1 cellular context compared by ENCODE assay signal in the genomic region with DNA sequence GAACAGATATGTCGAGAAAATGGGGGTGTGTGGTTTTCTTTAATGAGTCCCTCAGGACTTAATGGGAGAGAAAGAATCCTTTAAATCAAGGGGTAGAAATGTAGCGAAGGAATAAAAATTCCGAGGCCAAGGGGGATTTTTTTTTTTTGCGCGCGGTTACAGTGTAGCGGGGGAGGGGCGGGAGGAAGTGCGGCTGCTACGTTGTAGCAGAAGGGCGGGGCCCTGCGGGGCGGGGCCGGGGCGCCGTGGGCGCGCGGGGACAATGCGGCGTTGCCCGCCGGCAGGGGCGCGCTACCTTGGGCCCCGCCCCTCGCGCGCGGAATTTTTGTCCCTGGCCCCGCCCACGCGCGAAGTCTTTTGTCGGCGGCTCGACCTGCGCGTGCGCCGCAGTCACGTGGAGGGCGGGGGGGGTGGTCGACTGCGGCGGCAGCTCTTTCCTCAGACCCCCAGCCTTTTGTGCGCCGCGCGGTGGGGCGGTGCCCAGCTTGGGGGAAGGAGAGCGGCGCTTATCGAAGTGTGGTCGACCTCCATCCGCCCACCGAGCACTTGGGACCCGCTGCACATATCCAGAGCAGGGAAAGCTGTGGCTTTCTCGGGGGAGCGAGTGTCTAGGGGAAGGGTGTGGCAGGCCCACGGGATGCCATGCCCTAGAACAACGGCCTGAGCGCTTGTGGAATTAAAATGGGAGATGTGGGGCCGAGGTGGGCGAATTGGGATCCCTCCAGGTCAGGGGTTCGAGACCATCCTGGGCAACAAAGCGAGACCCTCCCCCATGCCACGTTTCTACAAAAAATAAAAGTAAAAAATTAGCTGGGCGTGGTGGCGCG.
TF ChIP-seq lines count a peak whose summit lies in the region.

No MANE protein-coding gene starts in this region.

TF ChIP-seq in HepG2, 621 proteins besides CTCF, POLR2A, EP300 and RAD21 (continued from another document and continues in another):
- TF ChIP-seq, protein P1, sequence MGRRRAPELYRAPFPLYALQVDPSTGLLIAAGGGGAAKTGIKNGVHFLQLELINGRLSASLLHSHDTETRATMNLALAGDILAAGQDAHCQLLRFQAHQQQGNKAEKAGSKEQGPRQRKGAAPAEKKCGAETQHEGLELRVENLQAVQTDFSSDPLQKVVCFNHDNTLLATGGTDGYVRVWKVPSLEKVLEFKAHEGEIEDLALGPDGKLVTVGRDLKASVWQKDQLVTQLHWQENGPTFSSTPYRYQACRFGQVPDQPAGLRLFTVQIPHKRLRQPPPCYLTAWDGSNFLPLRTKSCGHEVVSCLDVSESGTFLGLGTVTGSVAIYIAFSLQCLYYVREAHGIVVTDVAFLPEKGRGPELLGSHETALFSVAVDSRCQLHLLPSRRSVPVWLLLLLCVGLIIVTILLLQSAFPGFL (CRISPR knock-in tag; IDR thresholded peaks at IDR 0.05) = no peak
- TF ChIP-seq CHD2 (IDR thresholded peaks at IDR 0.05; ENCODE audit: low read depth, low read length) = peak; percentile 80
- TF ChIP-seq, protein P2, sequence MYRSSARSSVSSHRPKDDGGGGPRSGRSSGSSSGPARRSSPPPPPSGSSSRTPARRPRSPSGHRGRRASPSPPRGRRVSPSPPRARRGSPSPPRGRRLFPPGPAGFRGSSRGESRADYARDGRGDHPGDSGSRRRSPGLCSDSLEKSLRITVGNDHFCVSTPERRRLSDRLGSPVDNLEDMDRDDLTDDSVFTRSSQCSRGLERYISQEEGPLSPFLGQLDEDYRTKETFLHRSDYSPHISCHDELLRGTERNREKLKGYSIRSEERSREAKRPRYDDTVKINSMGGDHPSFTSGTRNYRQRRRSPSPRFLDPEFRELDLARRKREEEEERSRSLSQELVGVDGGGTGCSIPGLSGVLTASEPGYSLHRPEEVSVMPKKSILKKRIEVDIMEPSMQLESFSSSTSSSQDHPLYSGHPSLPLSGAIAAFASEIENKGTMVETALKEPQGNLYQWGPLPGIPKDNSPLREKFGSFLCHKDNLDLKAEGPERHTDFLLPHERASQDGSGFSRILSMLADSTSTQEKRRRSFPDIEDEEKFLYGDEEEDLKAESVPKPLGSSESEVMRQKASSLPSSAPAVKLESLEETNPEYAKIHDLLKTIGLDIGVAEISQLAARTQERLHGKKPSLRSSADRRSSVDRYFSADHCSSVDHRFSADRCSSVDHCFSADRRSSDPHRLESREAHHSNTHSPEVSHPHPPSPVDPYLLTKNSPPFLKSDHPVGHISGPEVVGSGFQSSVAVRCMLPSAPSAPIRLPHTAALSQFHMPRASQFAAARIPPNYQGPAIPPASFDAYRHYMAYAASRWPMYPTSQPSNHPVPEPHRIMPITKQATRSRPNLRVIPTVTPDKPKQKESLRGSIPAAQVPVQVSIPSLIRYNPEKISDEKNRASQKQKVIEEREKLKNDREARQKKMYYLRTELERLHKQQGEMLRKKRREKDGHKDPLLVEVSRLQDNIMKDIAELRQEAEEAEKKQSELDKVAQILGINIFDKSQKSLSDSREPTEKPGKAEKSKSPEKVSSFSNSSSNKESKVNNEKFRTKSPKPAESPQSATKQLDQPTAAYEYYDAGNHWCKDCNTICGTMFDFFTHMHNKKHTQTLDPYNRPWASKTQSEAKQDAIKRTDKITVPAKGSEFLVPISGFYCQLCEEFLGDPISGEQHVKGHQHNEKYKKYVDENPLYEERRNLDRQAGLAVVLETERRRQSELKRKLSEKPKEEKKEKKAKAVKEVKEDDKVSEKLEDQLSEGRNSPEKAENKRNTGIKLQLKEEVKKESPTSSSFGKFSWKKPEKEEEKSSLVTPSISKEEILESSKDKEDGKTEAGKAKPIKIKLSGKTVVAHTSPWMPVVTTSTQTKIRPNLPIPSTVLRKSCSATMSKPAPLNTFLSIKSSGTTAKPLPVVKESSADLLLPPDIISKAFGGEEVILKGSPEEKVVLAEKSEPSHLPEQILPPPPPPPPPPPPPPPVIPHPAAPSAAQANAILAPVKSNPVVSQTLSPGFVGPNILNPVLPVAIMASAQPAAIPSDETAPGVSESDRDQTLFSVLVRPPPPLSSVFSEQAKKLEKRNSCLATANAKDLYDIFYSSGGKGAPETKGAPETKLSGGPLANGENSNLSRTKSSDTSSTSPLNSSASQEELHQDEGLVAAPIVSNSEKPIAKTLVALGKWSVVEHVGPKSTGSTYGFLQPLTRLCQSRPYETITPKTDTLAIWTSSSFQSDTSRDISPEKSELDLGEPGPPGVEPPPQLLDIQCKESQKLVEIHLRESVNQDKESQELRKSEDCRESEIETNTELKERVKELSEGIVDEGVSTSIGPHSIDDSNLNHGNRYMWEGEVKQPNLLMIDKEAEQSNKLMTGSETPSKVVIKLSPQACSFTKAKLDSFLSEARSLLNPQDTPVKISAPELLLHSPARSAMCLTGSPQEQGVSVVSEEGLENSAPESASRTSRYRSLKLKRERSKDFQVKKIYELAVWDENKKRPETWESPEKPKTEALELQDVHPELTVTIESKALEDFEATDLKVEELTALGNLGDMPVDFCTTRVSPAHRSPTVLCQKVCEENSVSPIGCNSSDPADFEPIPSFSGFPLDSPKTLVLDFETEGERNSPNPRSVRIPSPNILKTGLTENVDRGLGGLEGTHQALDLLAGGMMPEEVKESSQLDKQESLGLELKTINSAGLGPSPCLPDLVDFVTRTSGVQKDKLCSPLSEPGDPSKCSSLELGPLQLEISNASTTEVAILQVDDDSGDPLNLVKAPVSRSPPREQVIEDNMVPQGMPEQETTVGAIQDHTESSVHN (CRISPR knock-in tag; IDR thresholded peaks at IDR 0.05) = no peak
- TF ChIP-seq, protein P3, sequence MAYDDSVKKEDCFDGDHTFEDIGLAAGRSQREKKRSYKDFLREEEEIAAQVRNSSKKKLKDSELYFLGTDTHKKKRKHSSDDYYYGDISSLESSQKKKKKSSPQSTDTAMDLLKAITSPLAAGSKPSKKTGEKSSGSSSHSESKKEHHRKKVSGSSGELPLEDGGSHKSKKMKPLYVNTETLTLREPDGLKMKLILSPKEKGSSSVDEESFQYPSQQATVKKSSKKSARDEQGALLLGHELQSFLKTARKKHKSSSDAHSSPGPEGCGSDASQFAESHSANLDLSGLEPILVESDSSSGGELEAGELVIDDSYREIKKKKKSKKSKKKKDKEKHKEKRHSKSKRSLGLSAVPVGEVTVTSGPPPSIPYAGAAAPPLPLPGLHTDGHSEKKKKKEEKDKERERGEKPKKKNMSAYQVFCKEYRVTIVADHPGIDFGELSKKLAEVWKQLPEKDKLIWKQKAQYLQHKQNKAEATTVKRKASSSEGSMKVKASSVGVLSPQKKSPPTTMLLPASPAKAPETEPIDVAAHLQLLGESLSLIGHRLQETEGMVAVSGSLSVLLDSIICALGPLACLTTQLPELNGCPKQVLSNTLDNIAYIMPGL (CRISPR knock-in tag; IDR thresholded peaks at IDR 0.05; ENCODE audit: borderline replicate concordance in 1 of 2, low read depth in 1 of 2) = peak; percentile 55 to 78
- TF ChIP-seq MTA1 (CRISPR knock-in tag; IDR thresholded peaks at IDR 0.05; ENCODE audit: borderline replicate concordance) = peak; percentile 54; the same call in 1 of the 2 replicates
- TF ChIP-seq ISX (CRISPR knock-in tag; conservative IDR thresholded peaks at IDR 0.05) = no peak; the same call in 1 of the 2 replicates
- TF ChIP-seq, protein P4, sequence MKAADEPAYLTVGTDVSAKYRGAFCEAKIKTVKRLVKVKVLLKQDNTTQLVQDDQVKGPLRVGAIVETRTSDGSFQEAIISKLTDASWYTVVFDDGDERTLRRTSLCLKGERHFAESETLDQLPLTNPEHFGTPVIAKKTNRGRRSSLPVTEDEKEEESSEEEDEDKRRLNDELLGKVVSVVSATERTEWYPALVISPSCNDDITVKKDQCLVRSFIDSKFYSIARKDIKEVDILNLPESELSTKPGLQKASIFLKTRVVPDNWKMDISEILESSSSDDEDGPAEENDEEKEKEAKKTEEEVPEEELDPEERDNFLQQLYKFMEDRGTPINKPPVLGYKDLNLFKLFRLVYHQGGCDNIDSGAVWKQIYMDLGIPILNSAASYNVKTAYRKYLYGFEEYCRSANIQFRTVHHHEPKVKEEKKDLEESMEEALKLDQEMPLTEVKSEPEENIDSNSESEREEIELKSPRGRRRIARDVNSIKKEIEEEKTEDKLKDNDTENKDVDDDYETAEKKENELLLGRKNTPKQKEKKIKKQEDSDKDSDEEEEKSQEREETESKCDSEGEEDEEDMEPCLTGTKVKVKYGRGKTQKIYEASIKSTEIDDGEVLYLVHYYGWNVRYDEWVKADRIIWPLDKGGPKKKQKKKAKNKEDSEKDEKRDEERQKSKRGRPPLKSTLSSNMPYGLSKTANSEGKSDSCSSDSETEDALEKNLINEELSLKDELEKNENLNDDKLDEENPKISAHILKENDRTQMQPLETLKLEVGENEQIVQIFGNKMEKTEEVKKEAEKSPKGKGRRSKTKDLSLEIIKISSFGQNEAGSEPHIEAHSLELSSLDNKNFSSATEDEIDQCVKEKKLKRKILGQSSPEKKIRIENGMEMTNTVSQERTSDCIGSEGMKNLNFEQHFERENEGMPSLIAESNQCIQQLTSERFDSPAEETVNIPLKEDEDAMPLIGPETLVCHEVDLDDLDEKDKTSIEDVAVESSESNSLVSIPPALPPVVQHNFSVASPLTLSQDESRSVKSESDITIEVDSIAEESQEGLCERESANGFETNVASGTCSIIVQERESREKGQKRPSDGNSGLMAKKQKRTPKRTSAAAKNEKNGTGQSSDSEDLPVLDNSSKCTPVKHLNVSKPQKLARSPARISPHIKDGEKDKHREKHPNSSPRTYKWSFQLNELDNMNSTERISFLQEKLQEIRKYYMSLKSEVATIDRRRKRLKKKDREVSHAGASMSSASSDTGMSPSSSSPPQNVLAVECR (CRISPR knock-in tag; IDR thresholded peaks at IDR 0.05; ENCODE audit: borderline replicate concordance) = peak; percentile 91
- no peak for TF ChIP-seq TCF7L2 (IDR thresholded peaks at IDR 0.05; ENCODE audit: low read depth, low read length)
- TF ChIP-seq, protein P5, sequence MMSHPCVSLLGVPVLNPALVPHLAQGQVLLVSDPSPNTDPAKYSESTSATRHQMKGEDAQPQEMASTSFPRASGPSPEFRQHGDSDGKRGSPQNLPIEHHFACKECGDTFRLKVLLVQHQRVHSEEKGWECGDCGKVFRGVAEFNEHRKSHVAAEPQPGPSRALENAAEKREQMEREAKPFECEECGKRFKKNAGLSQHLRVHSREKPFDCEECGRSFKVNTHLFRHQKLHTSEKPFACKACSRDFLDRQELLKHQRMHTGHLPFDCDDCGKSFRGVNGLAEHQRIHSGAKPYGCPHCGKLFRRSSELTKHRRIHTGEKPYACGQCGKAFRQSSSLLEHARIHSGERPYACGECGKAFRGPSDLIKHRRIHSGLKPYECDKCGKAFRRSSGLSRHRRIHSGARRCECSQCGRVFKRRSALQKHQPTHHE (CRISPR knock-in tag; IDR thresholded peaks at IDR 0.05; ENCODE audit: borderline replicate concordance) = 0 out of 2 replicates have a peak, but pooled peaks have one; percentile 58
- no peak for TF ChIP-seq SP1 (IDR thresholded peaks at IDR 0.05)
- TF ChIP-seq SP1 (CRISPR knock-in tag; IDR thresholded peaks at IDR 0.05) = peak; percentile 92
- TF ChIP-seq, protein P6, sequence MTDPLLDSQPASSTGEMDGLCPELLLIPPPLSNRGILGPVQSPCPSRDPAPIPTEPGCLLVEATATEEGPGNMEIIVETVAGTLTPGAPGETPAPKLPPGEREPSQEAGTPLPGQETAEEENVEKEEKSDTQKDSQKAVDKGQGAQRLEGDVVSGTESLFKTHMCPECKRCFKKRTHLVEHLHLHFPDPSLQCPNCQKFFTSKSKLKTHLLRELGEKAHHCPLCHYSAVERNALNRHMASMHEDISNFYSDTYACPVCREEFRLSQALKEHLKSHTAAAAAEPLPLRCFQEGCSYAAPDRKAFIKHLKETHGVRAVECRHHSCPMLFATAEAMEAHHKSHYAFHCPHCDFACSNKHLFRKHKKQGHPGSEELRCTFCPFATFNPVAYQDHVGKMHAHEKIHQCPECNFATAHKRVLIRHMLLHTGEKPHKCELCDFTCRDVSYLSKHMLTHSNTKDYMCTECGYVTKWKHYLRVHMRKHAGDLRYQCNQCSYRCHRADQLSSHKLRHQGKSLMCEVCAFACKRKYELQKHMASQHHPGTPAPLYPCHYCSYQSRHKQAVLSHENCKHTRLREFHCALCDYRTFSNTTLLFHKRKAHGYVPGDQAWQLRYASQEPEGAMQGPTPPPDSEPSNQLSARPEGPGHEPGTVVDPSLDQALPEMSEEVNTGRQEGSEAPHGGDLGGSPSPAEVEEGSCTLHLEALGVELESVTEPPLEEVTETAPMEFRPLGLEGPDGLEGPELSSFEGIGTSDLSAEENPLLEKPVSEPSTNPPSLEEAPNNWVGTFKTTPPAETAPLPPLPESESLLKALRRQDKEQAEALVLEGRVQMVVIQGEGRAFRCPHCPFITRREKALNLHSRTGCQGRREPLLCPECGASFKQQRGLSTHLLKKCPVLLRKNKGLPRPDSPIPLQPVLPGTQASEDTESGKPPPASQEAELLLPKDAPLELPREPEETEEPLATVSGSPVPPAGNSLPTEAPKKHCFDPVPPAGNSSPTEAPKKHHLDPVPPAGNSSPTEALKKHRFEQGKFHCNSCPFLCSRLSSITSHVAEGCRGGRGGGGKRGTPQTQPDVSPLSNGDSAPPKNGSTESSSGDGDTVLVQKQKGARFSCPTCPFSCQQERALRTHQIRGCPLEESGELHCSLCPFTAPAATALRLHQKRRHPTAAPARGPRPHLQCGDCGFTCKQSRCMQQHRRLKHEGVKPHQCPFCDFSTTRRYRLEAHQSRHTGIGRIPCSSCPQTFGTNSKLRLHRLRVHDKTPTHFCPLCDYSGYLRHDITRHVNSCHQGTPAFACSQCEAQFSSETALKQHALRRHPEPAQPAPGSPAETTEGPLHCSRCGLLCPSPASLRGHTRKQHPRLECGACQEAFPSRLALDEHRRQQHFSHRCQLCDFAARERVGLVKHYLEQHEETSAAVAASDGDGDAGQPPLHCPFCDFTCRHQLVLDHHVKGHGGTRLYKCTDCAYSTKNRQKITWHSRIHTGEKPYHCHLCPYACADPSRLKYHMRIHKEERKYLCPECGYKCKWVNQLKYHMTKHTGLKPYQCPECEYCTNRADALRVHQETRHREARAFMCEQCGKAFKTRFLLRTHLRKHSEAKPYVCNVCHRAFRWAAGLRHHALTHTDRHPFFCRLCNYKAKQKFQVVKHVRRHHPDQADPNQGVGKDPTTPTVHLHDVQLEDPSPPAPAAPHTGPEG (CRISPR knock-in tag; IDR thresholded peaks at IDR 0.05) = peak; percentile 67; the same call in 1 of the 2 replicates
- peak; percentile 30; the same call in 1 of the 2 replicates for TF ChIP-seq WIZ (CRISPR knock-in tag; IDR thresholded peaks at IDR 0.05)
- TF ChIP-seq, protein P7, sequence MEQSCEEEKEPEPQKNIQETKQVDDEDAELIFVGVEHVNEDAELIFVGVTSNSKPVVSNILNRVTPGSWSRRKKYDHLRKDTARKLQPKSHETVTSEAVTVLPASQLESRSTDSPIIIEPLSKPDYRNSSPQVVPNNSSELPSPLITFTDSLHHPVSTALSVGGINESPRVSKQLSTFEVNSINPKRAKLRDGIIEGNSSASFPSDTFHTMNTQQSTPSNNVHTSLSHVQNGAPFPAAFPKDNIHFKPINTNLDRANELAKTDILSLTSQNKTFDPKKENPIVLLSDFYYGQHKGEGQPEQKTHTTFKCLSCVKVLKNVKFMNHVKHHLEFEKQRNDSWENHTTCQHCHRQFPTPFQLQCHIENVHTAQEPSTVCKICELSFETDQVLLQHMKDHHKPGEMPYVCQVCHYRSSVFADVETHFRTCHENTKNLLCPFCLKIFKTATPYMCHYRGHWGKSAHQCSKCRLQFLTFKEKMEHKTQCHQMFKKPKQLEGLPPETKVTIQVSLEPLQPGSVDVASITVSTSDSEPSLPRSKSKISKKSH (CRISPR knock-in tag; IDR thresholded peaks at IDR 0.05; ENCODE audit: borderline replicate concordance) = peak; percentile 79; the same call in 1 of the 2 replicates
- peak; percentile 86 for TF ChIP-seq SALL1 (CRISPR knock-in tag; IDR thresholded peaks at IDR 0.05)
- peak; percentile 64; the same call in 1 of the 2 replicates for TF ChIP-seq KLF12 (CRISPR knock-in tag; IDR thresholded peaks at IDR 0.05; ENCODE audit: borderline replicate concordance)
